29 cellular contexts compared by ENCODE assay signal in the genomic region with DNA sequence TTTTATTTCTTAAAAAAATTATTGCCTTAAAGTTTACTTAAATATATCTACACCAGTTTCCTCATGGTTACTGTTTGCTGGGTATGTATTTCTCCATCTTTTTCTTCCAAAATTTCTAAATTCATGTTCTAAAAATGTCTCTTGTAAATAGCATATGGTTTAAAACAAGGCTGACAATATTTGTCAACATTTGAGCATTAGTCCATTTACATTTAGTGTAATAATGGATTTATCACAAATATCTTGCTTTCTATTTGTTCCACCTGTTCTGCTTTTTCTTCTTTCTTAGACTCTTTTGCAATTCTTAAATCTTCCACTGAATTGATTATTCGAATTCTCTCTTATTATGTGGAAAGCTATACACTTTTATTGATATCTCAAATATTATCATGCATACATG.
"Had no signal": no experiment of that assay in that cellular context is flagged by ENCODE, and none has a peak within 500 bp of the region (broad histone marks: within the 10 kb centered on the region; RNA-seq: fewer than 3 reads in every experiment).

No MANE protein-coding gene starts in this region.

- H3K27me3 ChIP-seq: pancreas, stomach, testis, thyroid gland, transverse colon, upper lobe of left lung, vagina had no signal

- H3K4me1 ChIP-seq: pancreas, prostate gland, stomach, transverse colon, vagina had no signal

- ATAC-seq: left cardiac atrium; left lobe of liver; left ventricle myocardium superior; lower lobe of right lung; naive thymus-derived CD8-positive, alpha-beta T cell; pancreas; right cardiac atrium; sciatic nerve; stimulated activated naive B cell treated with anti-CD40 and anti-IgM and Interleukin-4, amounts not matched to agents 10 μg/mL and 1 μg/mL and 100 μg/mL, for 72 hours; stimulated activated naive CD8-positive, alpha-beta T cell treated with anti-CD3 and anti-CD28 coated beads, Interleukin-15, Interleukin-2, amounts not matched to agents 100 U/mL and 50 U/mL, for 24 hours had no signal

- H3K36me3 ChIP-seq: prostate gland, thyroid gland had no signal

- DNase-seq: kidney glomerular epithelial cell; left cardiac atrium; left ventricle myocardium superior; lower lobe of right lung; mammary epithelial cell; mesenchymal stem cell; naive thymus-derived CD8-positive, alpha-beta T cell; nucleus accumbens; pancreas; posterior cingulate gyrus; retina; right cardiac atrium; stimulated activated CD4-positive, alpha-beta T cell treated with anti-CD3 and anti-CD28 coated beads, Interleukin-12 subunit alpha, Interleukin-12 subunit beta, amount 100 ng/mL, for 4 hours; stimulated activated CD4-positive, alpha-beta T cell treated with anti-CD3 and anti-CD28 coated beads, Interleukin-15, amount 100 ng/mL, for 24 hours; stimulated activated CD4-positive, alpha-beta T cell treated with anti-CD3 and anti-CD28 coated beads, Interleukin-2, amount 100 ng/mL, for 24 hours; stimulated activated CD4-positive, alpha-beta T cell treated with anti-CD3 and anti-CD28 coated beads, Interleukin-4, amount 100 ng/mL, for 1 hour; stimulated activated naive B cell treated with anti-CD40 and anti-IgM and Interleukin-4, amounts not matched to agents 10 μg/mL and 1 μg/mL and 100 μg/mL, for 72 hours; stimulated activated naive CD8-positive, alpha-beta T cell treated with anti-CD3 and anti-CD28 coated beads, Interleukin-15, Interleukin-2, amounts not matched to agents 100 U/mL and 50 U/mL, for 24 hours; stomach; testis; thyroid gland; transverse colon; upper lobe of left lung had no signal

- H3K4me3 ChIP-seq: lower lobe of right lung, pancreas, prostate gland, skin epidermis, stomach, testis, thyroid gland, transverse colon, upper lobe of left lung, vagina had no signal

- H3K9me3 ChIP-seq: prostate gland, testis had no signal

- FAIRE-seq: keratinocyte, pancreas had no signal

- H3K27ac ChIP-seq: lower lobe of right lung, pancreas, prostate gland, skin epidermis, stomach, testis, thyroid gland, transverse colon, upper lobe of left lung, vagina had no signal
